Comparison of ENCODE assay signal across 22 cellular contexts in the genomic region with DNA sequence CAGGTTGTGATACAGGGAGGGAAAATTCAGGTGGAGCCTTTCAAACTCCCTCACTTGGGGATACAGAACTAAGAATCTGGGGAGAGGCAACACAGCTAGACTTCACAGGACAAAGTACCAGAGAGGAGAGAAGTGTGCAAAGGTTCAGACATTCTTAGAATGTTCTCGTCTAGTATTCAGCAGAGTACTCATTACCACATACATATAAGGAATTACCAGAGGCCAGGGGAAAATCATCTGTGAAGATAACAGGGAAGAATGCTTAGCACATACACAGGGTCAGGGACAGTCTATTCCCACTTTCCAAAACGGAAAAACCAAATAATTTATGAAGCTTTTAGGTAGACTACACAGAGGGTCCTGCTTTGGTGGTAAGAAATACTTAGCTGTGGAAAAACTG. TPM values are rescaled to one million over a fixed set of nuclear protein-coding genes. Genes with fewer than 3 reads are reported as not detected.
DNase-seq lines count a peak whose midpoint lies in the region; ATAC-seq and TF ChIP-seq lines count a peak whose summit lies in the region.
"Had no signal": no experiment of that assay in that cellular context is flagged by ENCODE, and none has a peak within 500 bp of the region (broad histone marks: within the 10 kb centered on the region; RNA-seq: fewer than 3 reads in every experiment).

No MANE protein-coding gene starts in this region.

- 48% methylated on average over 2 of the region's 2 CpGs for WGBS in smooth muscle cell (ENCODE audit: low lambda C conversion rate)

- ATAC-seq in GM18861 (IDR thresholded peaks at IDR 0.05; ENCODE audit: unreplicated experiment), result no peak
- ATAC-seq: A549, K562 had no signal

- H3F3A ChIP-seq in smooth muscle cell (ENCODE audit: low read depth), result no peaks in the 10 kb centered on the region

- no peaks in the 10 kb centered on the region for H3K79me2 ChIP-seq in smooth muscle cell (ENCODE audit: low read depth)

- DNase-seq in GM03348 (ENCODE audit: low spot score) (peak; percentile 5), amniotic epithelial cell (ENCODE audit: low read depth) (peak; percentile 75), iris pigment epithelial cell (ENCODE audit: low read depth) (peak; percentile 81), smooth muscle cell (lab: John Stamatoyannopoulos, UW; ENCODE audit: unreplicated experiment) (no peak), T1000 (lab: John Stamatoyannopoulos, UW) (no peak), SK-N-DZ (ENCODE audit: low spot score) (no peak)
- DNase-seq: CD4-positive, CD25-positive, alpha-beta regulatory T cell; DND-41; MM.1S; NCI-H1048; NCI-H1436 treated with DMSO at 0.1 percent for 48 hours; NCI-H1930; NCI-H226; NCI-H510A treated with DMSO at 0.1 percent for 48 hours; NCI-H748 treated with DMSO at 0.1 percent for 48 hours; PC-9; RPMI8226; SHP77 had no signal

- no peak overlapping the region for H3K27ac ChIP-seq in smooth muscle cell (ENCODE audit: low read depth)
- H3K27ac ChIP-seq: A549, PC-9, SK-N-MC had no signal

- H2AFZ ChIP-seq in smooth muscle cell (ENCODE audit: low read depth), result peak overlapping the region; percentile 84
- H2AFZ ChIP-seq: PC-9 had no signal

- H3K4me3 ChIP-seq in smooth muscle cell, result no peak overlapping the region
- H3K4me3 ChIP-seq: A549, K562, PC-9, SK-N-MC had no signal

- no peak overlapping the region for H3K4me2 ChIP-seq in smooth muscle cell
- H3K4me2 ChIP-seq: A549, PC-9 had no signal

- peaks cover 7% of the 10 kb centered on the region for H3K36me3 ChIP-seq in smooth muscle cell (ENCODE audit: low read depth)

- H3K4me1 ChIP-seq in smooth muscle cell (ENCODE audit: low read depth), result no peaks in the 10 kb centered on the region
- H3K4me1 ChIP-seq: A549 had no signal

- no peaks in the 10 kb centered on the region for H3K27me3 ChIP-seq in smooth muscle cell (ENCODE audit: low read depth)

- no peak for TF ChIP-seq CTCF in smooth muscle cell (IDR thresholded peaks at IDR 0.05; ENCODE audit: borderline replicate concordance, insufficient read depth, poor library complexity, severe bottlenecking)

- peaks cover 11% of the 10 kb centered on the region for H3K9me3 ChIP-seq in smooth muscle cell (replicated peaks; ENCODE audit: low read depth)
- H3K9me3 ChIP-seq: A549 had no signal

- H3K9ac ChIP-seq in smooth muscle cell (ENCODE audit: low read depth), result no peak overlapping the region

- H4K20me1 ChIP-seq in smooth muscle cell (ENCODE audit: low read depth), result no peaks in the 10 kb centered on the region

RNA-seq across cellular contexts. Expression of gene TRPC4, which starts 58.1 kb away (rescaled TPM):
- not detected in 2 replicates for total RNA-seq in smooth muscle cell
- 0.09 TPM in 1 of 2 replicates, not detected in the other for polyA plus RNA-seq in smooth muscle cell
- polyA plus RNA-seq in SK-N-DZ (2014; cell fraction: cytosol; rRNA removed), result not detected in 2 replicates
- not detected in 2 replicates for polyA plus RNA-seq in SK-N-DZ (2014; cell fraction: nucleus; rRNA removed)
- total RNA-seq: CD4-positive, CD25-positive, alpha-beta regulatory T cell had no signal
- polyA plus RNA-seq: CD4-positive, CD25-positive, alpha-beta regulatory T cell had no signal

Comparison
In these comparisons a context has a peak if more than half of its experiments do, and no peak if none do; other contexts are left out.
1. DNase-seq: peak in GM03348 (single experiment), amniotic epithelial cell (single experiment) and iris pigment epithelial cell (single experiment); none in smooth muscle cell (single experiment), T1000 (single experiment) and SK-N-DZ (single experiment).